Comparison of ENCODE assay signal across 1 cellular context in genomic region chr17:4944554-4945175, GRCh38.
TF ChIP-seq lines count a peak whose summit lies in the region.

No MANE protein-coding gene starts in this region.

TF ChIP-seq in H1, 55 proteins besides CTCF, POLR2A, EP300 and RAD21:
- TF ChIP-seq MAX (IDR thresholded peaks at IDR 0.05) (no peak), SIN3A (conservative IDR thresholded peaks at IDR 0.05 in 1 of 2, IDR thresholded peaks at IDR 0.05 in 1 of 2; ENCODE audit: low read depth in 1 of 2, low read length in 2 of 2) (0 out of 4 replicates have a peak, but pooled peaks of 1 of the 2 experiments have one; percentile 40), POLR2AphosphoS5 (IDR thresholded peaks at IDR 0.05; ENCODE audit: low read depth, low read length) (peak; percentile 80; the same call in 1 of the 2 replicates)
TF ChIP-seq in H1: peak in this region for 2.
